Comparison of ENCODE assay signal across 30 cellular contexts in genomic region chr3:1534252-1534651, GRCh38.
"Had no signal": no experiment of that assay in that cellular context is flagged by ENCODE, and none has a peak within 500 bp of the region (broad histone marks: within the 10 kb centered on the region; RNA-seq: fewer than 3 reads in every experiment).

No MANE protein-coding gene starts in this region.

- H3K4me3 ChIP-seq: ascending aorta, breast epithelium, cardiac muscle cell, coronary artery, dorsolateral prefrontal cortex, gastrocnemius medialis, heart left ventricle had no signal

- H3K9me3 ChIP-seq: ascending aorta, gastrocnemius medialis had no signal

- H3K27me3 ChIP-seq: ascending aorta, breast epithelium, cardiac muscle cell, foreskin keratinocyte, gastrocnemius medialis, heart left ventricle had no signal

- H3K27ac ChIP-seq: ascending aorta, breast epithelium, cardiac muscle cell, coronary artery, dorsolateral prefrontal cortex, foreskin keratinocyte, gastrocnemius medialis, heart left ventricle had no signal

- DNase-seq: activated CD4-positive, alpha-beta memory T cell treated with anti-CD3 and anti-CD28 coated beads, Interleukin-2, amount 10 ng/mL, durations not matched to agents 7 days and 5 days; activated CD4-positive, alpha-beta T cell treated with anti-CD3 and anti-CD28 coated beads for 1 hour; activated CD4-positive, alpha-beta T cell treated with anti-CD3 and anti-CD28 coated beads for 4 hours; activated CD4-positive, alpha-beta T cell treated with anti-CD3 and anti-CD28 coated beads, Interleukin-2, amount 10 ng/mL, durations not matched to agents 7 days and 5 days; activated CD4-positive, alpha-beta T cell treated with anti-CD3 and anti-CD28 coated beads, Interleukin-2, amount 50 U/mL, for 4 hours; activated CD8-positive, alpha-beta memory T cell treated with anti-CD3 and anti-CD28 coated beads, Interleukin-2, amount 50 U/mL, for 48 hours; activated gamma-delta T cell; activated naive CD4-positive, alpha-beta T cell; activated naive CD4-positive, alpha-beta T cell treated with anti-CD3 and anti-CD28 coated beads, Interleukin-2, amount 10 ng/mL, durations not matched to agents 7 days and 5 days; activated naive CD8-positive, alpha-beta T cell treated with anti-CD3 and anti-CD28 coated beads, Interleukin-2, amount 10 ng/mL, durations not matched to agents 7 days and 5 days; activated T-cell treated with anti-CD3 and anti-CD28 coated beads for 4 hours; activated T-cell treated with anti-CD3 and anti-CD28 coated beads, Interleukin-2, amount 50 U/mL, for 24 hours; activated T-cell treated with anti-CD3 and anti-CD28 coated beads, Interleukin-2, amount 50 U/mL, for 72 hours; dorsolateral prefrontal cortex; effector memory CD4-positive, alpha-beta T cell; endodermal cell; foreskin keratinocyte; gastrocnemius medialis; glutamatergic neuron; heart left ventricle; T-helper 1 cell; T-helper 17 cell; T1000 had no signal

- H3K36me3 ChIP-seq: ascending aorta, breast epithelium, cardiac muscle cell, gastrocnemius medialis, heart left ventricle had no signal

- H3K4me1 ChIP-seq: ascending aorta, breast epithelium, foreskin keratinocyte, gastrocnemius medialis, heart left ventricle had no signal

- ATAC-seq: activated naive CD4-positive, alpha-beta T cell treated with anti-CD3 and anti-CD28 coated beads, Interleukin-2, amount 50 U/mL, for 72 hours; activated T-cell treated with anti-CD3 and anti-CD28 coated beads, Interleukin-2, amount 50 U/mL, for 72 hours; esophagus mucosa; foreskin keratinocyte; gastrocnemius medialis; heart left ventricle; T-helper 17 cell; WTC11 had no signal
